In the genomic region with DNA sequence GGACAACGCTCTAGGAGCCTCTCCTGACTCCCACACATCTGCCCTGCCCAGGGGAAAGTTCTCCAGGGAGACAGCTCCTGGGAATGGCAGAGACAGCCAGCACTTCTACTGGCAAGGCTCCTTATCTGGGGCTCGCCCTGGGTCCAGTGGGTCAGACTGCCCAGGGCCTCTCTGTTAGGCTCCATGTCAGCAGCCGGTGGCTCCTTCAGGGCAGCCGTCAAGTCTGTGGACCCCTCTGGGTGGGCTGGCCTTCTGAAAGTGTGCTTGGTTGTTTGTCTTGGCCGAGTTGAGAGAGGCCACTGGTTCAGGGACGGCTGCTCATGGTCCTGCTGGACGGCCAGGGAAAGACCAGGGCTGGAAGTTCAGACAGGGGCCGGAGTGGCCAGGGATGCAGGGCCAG, we compare ENCODE assay signal across 1 cellular context.
TF ChIP-seq lines count a peak whose summit lies in the region.

No MANE protein-coding gene starts in this region.

TF ChIP-seq in WTC11, 78 proteins besides CTCF, POLR2A, EP300 and RAD21 (continued from another document):
- TF ChIP-seq, protein P1, sequence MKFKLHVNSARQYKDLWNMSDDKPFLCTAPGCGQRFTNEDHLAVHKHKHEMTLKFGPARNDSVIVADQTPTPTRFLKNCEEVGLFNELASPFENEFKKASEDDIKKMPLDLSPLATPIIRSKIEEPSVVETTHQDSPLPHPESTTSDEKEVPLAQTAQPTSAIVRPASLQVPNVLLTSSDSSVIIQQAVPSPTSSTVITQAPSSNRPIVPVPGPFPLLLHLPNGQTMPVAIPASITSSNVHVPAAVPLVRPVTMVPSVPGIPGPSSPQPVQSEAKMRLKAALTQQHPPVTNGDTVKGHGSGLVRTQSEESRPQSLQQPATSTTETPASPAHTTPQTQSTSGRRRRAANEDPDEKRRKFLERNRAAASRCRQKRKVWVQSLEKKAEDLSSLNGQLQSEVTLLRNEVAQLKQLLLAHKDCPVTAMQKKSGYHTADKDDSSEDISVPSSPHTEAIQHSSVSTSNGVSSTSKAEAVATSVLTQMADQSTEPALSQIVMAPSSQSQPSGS (CRISPR knock-in tag; IDR thresholded peaks at IDR 0.05; ENCODE audit: borderline replicate concordance, low read depth), result no peak
